In the genomic region with DNA sequence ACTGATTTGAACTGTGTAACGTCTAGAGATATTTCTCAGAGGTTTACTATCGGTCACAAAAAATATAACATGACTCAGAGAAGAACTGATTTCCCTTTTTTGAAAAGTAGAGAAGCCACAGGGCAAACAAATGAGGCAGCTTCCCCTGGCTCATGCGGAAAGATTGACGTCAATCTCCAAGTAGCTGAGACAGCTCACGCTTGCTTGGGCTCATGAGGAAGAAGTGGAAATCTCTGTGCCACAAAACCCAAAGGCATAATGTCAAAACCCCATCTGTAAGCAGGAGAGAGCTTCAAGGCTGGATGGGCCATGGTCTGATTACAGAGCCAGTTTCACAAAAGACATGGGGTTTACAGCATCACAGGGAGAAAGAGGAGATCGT, we compare ENCODE assay signal across 9 cellular contexts.
DNase-seq lines count a peak whose midpoint lies in the region; ATAC-seq, FAIRE-seq and TF ChIP-seq lines count a peak whose summit lies in the region.
"Had no signal": no experiment of that assay in that cellular context is flagged by ENCODE, and none has a peak within 500 bp of the region (broad histone marks: within the 10 kb centered on the region; RNA-seq: fewer than 3 reads in every experiment).

No MANE protein-coding gene starts in this region.

- H3K4me3 ChIP-seq in OCI-LY3 (ENCODE audit: low read length) = peak overlapping the region; percentile 42; the same call in 1 of the 2 replicates

- peak overlapping the region; percentile 80 for H3K4me3 Mint-ChIP-seq in activated naive CD8-positive, alpha-beta T cell treated with anti-CD3 and anti-CD28 coated beads, Interleukin-2, amount 10 ng/mL, durations not matched to agents 7 days and 5 days
- H3K4me3 Mint-ChIP-seq in naive thymus-derived CD8-positive, alpha-beta T cell = peak overlapping the region; percentile 31 to 76 (median 60)
- H3K4me3 Mint-ChIP-seq: mesothelial cell of epicardium had no signal

- peaks cover 6% of the 10 kb centered on the region for H3K9me3 Mint-ChIP-seq in activated naive CD8-positive, alpha-beta T cell treated with anti-CD3 and anti-CD28 coated beads, Interleukin-2, amount 10 ng/mL, durations not matched to agents 7 days and 5 days
- peaks cover 0 to 5% (median 0%) of the 10 kb centered on the region in 9 donors for H3K9me3 Mint-ChIP-seq in naive thymus-derived CD8-positive, alpha-beta T cell

- POLR2A ChIA-PET in activated naive CD8-positive, alpha-beta T cell treated with anti-CD3 and anti-CD28 coated beads, Interleukin-2, amount 10 ng/mL, durations not matched to agents 7 days and 5 days (lab: Charles Lee) = interaction anchor here (0.7 to 4.6 kb wide), 12 partner anchors 10 to 186 kb away, joined by 3 to 37 read pairs (median 4); a partner anchor contains a TSS
- POLR2A ChIA-PET in naive thymus-derived CD8-positive, alpha-beta T cell (lab: Charles Lee) = interaction anchor here (0.9 to 1.3 kb wide), 5 partner anchors 14 to 189 kb away, joined by 3 to 5 read pairs (median 4); a partner anchor contains a TSS

- H3K4me2 ChIP-seq in OCI-LY3 (ENCODE audit: low read length) = peak overlapping the region; percentile 60

- H3K27me3 ChIP-seq in OCI-LY3 (ENCODE audit: low read depth, low read length) = peaks cover 27% of the 10 kb centered on the region

- ATAC-seq in HG02623 (IDR thresholded peaks at IDR 0.05; ENCODE audit: unreplicated experiment) = peak; percentile 88
- peak; percentile 90 for ATAC-seq in activated naive CD8-positive, alpha-beta T cell treated with anti-CD3 and anti-CD28 coated beads, Interleukin-2, amount 10 ng/mL, durations not matched to agents 7 days and 5 days (ENCODE audit: low read depth)
- ATAC-seq in naive thymus-derived CD8-positive, alpha-beta T cell = peak; percentile 88 to 93

- peak; percentile 88 for FAIRE-seq in GM12891 (lab: Jason Lieb, UNC)

- no peaks in the 10 kb centered on the region for H4K20me1 ChIP-seq in OCI-LY3 (ENCODE audit: insufficient read depth, low read length)

- H3K27me3 Mint-ChIP-seq in activated naive CD8-positive, alpha-beta T cell treated with anti-CD3 and anti-CD28 coated beads, Interleukin-2, amount 10 ng/mL, durations not matched to agents 7 days and 5 days = no peaks in the 10 kb centered on the region
- H3K27me3 Mint-ChIP-seq in naive thymus-derived CD8-positive, alpha-beta T cell = peaks cover 0 to 2% (median 0%) of the 10 kb centered on the region in 5 donors

- H3K27ac ChIP-seq in OCI-LY3 (ENCODE audit: low read length) = peak overlapping the region; percentile 51

- no peak for TF ChIP-seq POLR2A in GM12891 (IDR thresholded peaks at IDR 0.05; ENCODE audit: low read depth, low read length)

- peak overlapping the region; percentile 97 for H3K27ac Mint-ChIP-seq in activated naive CD8-positive, alpha-beta T cell treated with anti-CD3 and anti-CD28 coated beads, Interleukin-2, amount 10 ng/mL, durations not matched to agents 7 days and 5 days
- peak overlapping the region; percentile 58 to 96 (median 90) for H3K27ac Mint-ChIP-seq in naive thymus-derived CD8-positive, alpha-beta T cell
- H3K27ac Mint-ChIP-seq: mesothelial cell of epicardium had no signal

- no peak overlapping the region for H2AFZ ChIP-seq in OCI-LY3 (ENCODE audit: low read depth, low read length)

- no peak overlapping the region for H3K9ac ChIP-seq in OCI-LY3 (ENCODE audit: low read length)

- H3K4me1 ChIP-seq in OCI-LY3 (ENCODE audit: low read length) = peaks cover 18% of the 10 kb centered on the region

- H3K36me3 Mint-ChIP-seq in activated naive CD8-positive, alpha-beta T cell treated with anti-CD3 and anti-CD28 coated beads, Interleukin-2, amount 10 ng/mL, durations not matched to agents 7 days and 5 days = peaks cover 19% of the 10 kb centered on the region
- no peaks in the 10 kb centered on the region for H3K36me3 Mint-ChIP-seq in naive thymus-derived CD8-positive, alpha-beta T cell
- H3K36me3 Mint-ChIP-seq: mesothelial cell of epicardium had no signal

- H3K9me3 ChIP-seq in OCI-LY3 (ENCODE audit: insufficient read depth, low read length) = peaks cover 11% of the 10 kb centered on the region; the same call in 1 of the 2 replicates

- TF ChIP-seq CTCF in OCI-LY3 (IDR thresholded peaks at IDR 0.05; ENCODE audit: low read depth, low read length) = no peak

- H3K4me1 Mint-ChIP-seq in activated naive CD8-positive, alpha-beta T cell treated with anti-CD3 and anti-CD28 coated beads, Interleukin-2, amount 10 ng/mL, durations not matched to agents 7 days and 5 days = peaks cover 48% of the 10 kb centered on the region
- H3K4me1 Mint-ChIP-seq in naive thymus-derived CD8-positive, alpha-beta T cell = peaks cover 17 to 56% (median 38%) of the 10 kb centered on the region in 4 donors

- DNase-seq in GM12891 (ENCODE audit: insufficient read length, low spot score) (no peak), NCI-H1105 treated with DMSO at 0.1 percent for 48 hours (lab: John Stamatoyannopoulos, UW) (no peak), GF-D8 (lab: John Stamatoyannopoulos, UW) (no peak), NCI-H2029 treated with DMSO at 0.1 percent for 48 hours (lab: John Stamatoyannopoulos, UW) (no peak)
- DNase-seq in activated naive CD8-positive, alpha-beta T cell treated with anti-CD3 and anti-CD28 coated beads, Interleukin-2, amount 10 ng/mL, durations not matched to agents 7 days and 5 days = no peak
- DNase-seq in naive thymus-derived CD8-positive, alpha-beta T cell = peak in 9 of 10 donors; percentile 41 to 83 (median 66)

- H3K79me2 ChIP-seq in OCI-LY3 (ENCODE audit: low read length) = no peaks in the 10 kb centered on the region

- H3K36me3 ChIP-seq in OCI-LY3 (replicated peaks; ENCODE audit: low read depth, low read length) = no peaks in the 10 kb centered on the region

TF ChIP-seq in GM12891, 5 proteins besides CTCF, POLR2A, EP300 and RAD21:
- TF ChIP-seq PAX5 (IDR thresholded peaks at IDR 0.05; ENCODE audit: insufficient read depth, low read length, severe bottlenecking) = no peak
- peak; percentile 72 for TF ChIP-seq SPI1 (IDR thresholded peaks at IDR 0.05; ENCODE audit: low read depth, low read length)
- no peak for TF ChIP-seq POU2F2 (IDR thresholded peaks at IDR 0.05; ENCODE audit: low read depth, low read length)
- no peak for TF ChIP-seq TAF1 (IDR thresholded peaks at IDR 0.05; ENCODE audit: low read depth, low read length)
- no peak for TF ChIP-seq POLR2AphosphoS5 (IDR thresholded peaks at IDR 0.05; ENCODE audit: low read depth, low read length)

Comparison
In these comparisons a context has a peak if more than half of its experiments do, and no peak if none do; other contexts are left out.
1. DNase-seq: peak in naive thymus-derived CD8-positive, alpha-beta T cell (9 of 10); none in GM12891 (single experiment), activated naive CD8-positive, alpha-beta T cell treated with anti-CD3 and anti-CD28 coated beads, Interleukin-2, amount 10 ng/mL, durations not matched to agents 7 days and 5 days (single experiment), NCI-H1105 treated with DMSO at 0.1 percent for 48 hours (single experiment), GF-D8 (single experiment) and NCI-H2029 treated with DMSO at 0.1 percent for 48 hours (single experiment).
2. Peak in every context shown above with its lines, with median percentiles within 50 percentile points of each other: ATAC-seq.